ENCODE assay signal across 8 cellular contexts in genomic region chr10:7525314-7526016, GRCh38.
DNase-seq lines count a peak whose midpoint lies in the region; ATAC-seq, FAIRE-seq and TF ChIP-seq lines count a peak whose summit lies in the region.

No MANE protein-coding gene starts in this region.

- H3K4me3 ChIP-seq in right atrium auricular region (no peak overlapping the region), small intestine (ENCODE audit: low read depth in 1 of 2, low read length in 2 of 2) (no peak overlapping the region)

- H3K36me3 ChIP-seq in right atrium auricular region (no peaks in the 10 kb centered on the region), small intestine (ENCODE audit: control insufficient read depth in 2 of 2, insufficient read depth in 2 of 2, low read length in 2 of 2) (no peaks in the 10 kb centered on the region)

- H3K9me3 ChIP-seq in right atrium auricular region, result no peaks in the 10 kb centered on the region
- no peaks in the 10 kb centered on the region for H3K9me3 ChIP-seq in small intestine (ENCODE audit: control insufficient read depth, low read depth)

- ATAC-seq in GM21526 (IDR thresholded peaks at IDR 0.05; ENCODE audit: low FRiP score, unreplicated experiment), result peak; percentile 86

- no peak overlapping the region for H3K27ac ChIP-seq in right atrium auricular region
- no peak overlapping the region for H3K27ac ChIP-seq in small intestine (ENCODE audit: low read depth in 1 of 2, low read length in 1 of 2)

- in situ Hi-C loops in KBM-7 (cut with MboI; ENCODE audit: low pct_unique_long_range_greater_than_20kb, low sequenced_read_pairs), result no loop called here

- DNase-seq in GF-D8 (lab: John Stamatoyannopoulos, UW) (peak; percentile 8), KBM-7 (peak; percentile 84), SHP77 (lab: John Stamatoyannopoulos, UW) (peak; percentile 31 to 40), amygdala (lab: John Stamatoyannopoulos, UW) (peak in 33 of 56 donors; percentile 5 to 84 (median 30)), right atrium auricular region (ENCODE audit: low spot score) (no peak), small intestine (peak; percentile 60), NCI-H187 (lab: John Stamatoyannopoulos, UW) (no peak)

- peak; percentile 73 to 88 for TF ChIP-seq CTCF in right atrium auricular region (IDR thresholded peaks at IDR 0.05)

- H3K4me1 ChIP-seq in right atrium auricular region (no peaks in the 10 kb centered on the region), small intestine (ENCODE audit: control insufficient read depth in 2 of 2, insufficient read depth in 1 of 2, low read depth in 1 of 2, low read length in 1 of 2) (no peaks in the 10 kb centered on the region)

- FAIRE-seq in small intestine (lab: Jason Lieb, UNC), result peak; percentile 75

- H3K27me3 ChIP-seq in right atrium auricular region (no peaks in the 10 kb centered on the region), small intestine (ENCODE audit: control insufficient read depth in 2 of 2, insufficient read depth in 2 of 2, low read length in 2 of 2) (no peaks in the 10 kb centered on the region)

- 38 to 45% (median 43%) methylated on average over 16 of the region's 16 CpGs for WGBS in small intestine, 3 donors

Comparison
In these comparisons a context has a peak if more than half of its experiments do, and no peak if none do; other contexts are left out.
1. DNase-seq: peak in GF-D8 (single experiment), KBM-7 (single experiment), SHP77 (2 of 2), amygdala (33 of 56) and small intestine (single experiment); none in right atrium auricular region (single experiment) and NCI-H187 (0 of 2).